In genomic region chr11:118615996-118616395, GRCh38 we compare ENCODE assay signal across 16 cellular contexts. TPM values are rescaled to one million over a fixed set of nuclear protein-coding genes. Genes with fewer than 3 reads are reported as not detected.
DNase-seq lines count a peak whose midpoint lies in the region; ATAC-seq and TF ChIP-seq lines count a peak whose summit lies in the region.
"Had no signal": no experiment of that assay in that cellular context is flagged by ENCODE, and none has a peak within 500 bp of the region (broad histone marks: within the 10 kb centered on the region; RNA-seq: fewer than 3 reads in every experiment).

No MANE protein-coding gene starts in this region.

- TF ChIP-seq CTCF in coronary artery (IDR thresholded peaks at IDR 0.05) (no peak), lower lobe of right lung (IDR thresholded peaks at IDR 0.05) (no peak), tibial nerve (IDR thresholded peaks at IDR 0.05) (no peak), BE2C (IDR thresholded peaks at IDR 0.05; ENCODE audit: low read depth, low read length) (no peak), Peyer's patch (IDR thresholded peaks at IDR 0.05) (no peak)

- TF ChIP-seq POLR2A in tibial nerve (IDR thresholded peaks at IDR 0.05) (no peak), Peyer's patch (IDR thresholded peaks at IDR 0.05) (no peak)

- TF ChIP-seq EP300 in tibial nerve (IDR thresholded peaks at IDR 0.05), result no peak

- no peak for ATAC-seq in lower lobe of right lung
- ATAC-seq: left lobe of liver had no signal

- peak; percentile 5 for DNase-seq in NCI-H82 (lab: John Stamatoyannopoulos, UW)
- DNase-seq in NCI-H82 treated with DMSO at 0.1 percent for 48 hours (lab: John Stamatoyannopoulos, UW; ENCODE audit: unreplicated experiment), result no peak
- peak; percentile 68 for DNase-seq in coronary artery (ENCODE audit: low spot score)
- peak; percentile 20 for DNase-seq in lower lobe of right lung
- DNase-seq in tibial nerve (ENCODE audit: low spot score in 2 of 2), result peak in 1 of 2 donors; percentile 12
- DNase-seq in stimulated activated CD4-positive, alpha-beta T cell treated with anti-CD3 and anti-CD28 coated beads, Interleukin-2, amount 100 ng/mL, for 48 hours, result no peak
- no peak for DNase-seq in BE2C
- no peak for DNase-seq in Peyer's patch
- DNase-seq: activated T-cell treated with anti-CD3 and anti-CD28 coated beads for 4 hours; amygdala; effector CD8-positive, alpha-beta T cell; foreskin melanocyte; NCI-H2029; nucleus accumbens had no signal

- peaks cover under 1% of the 10 kb centered on the region for H3K27me3 ChIP-seq in lower lobe of right lung (ENCODE audit: low read depth)
- H3K27me3 ChIP-seq in tibial nerve, result no peaks in the 10 kb centered on the region
- no peaks in the 10 kb centered on the region for H3K27me3 ChIP-seq in BE2C
- no peaks in the 10 kb centered on the region for H3K27me3 ChIP-seq in Peyer's patch

- peaks cover 41% of the 10 kb centered on the region for H3K36me3 ChIP-seq in lower lobe of right lung
- peaks cover 5 to 41% (median 9%) of the 10 kb centered on the region in 3 donors for H3K36me3 ChIP-seq in tibial nerve
- H3K36me3 ChIP-seq in BE2C, result no peaks in the 10 kb centered on the region
- peaks cover 0 to 26% (median 0%) of the 10 kb centered on the region in 3 donors for H3K36me3 ChIP-seq in Peyer's patch

- H3K9me3 ChIP-seq in lower lobe of right lung, result no peaks in the 10 kb centered on the region
- H3K9me3 ChIP-seq in tibial nerve, result no peaks in the 10 kb centered on the region
- no peaks in the 10 kb centered on the region for H3K9me3 ChIP-seq in BE2C
- no peaks in the 10 kb centered on the region for H3K9me3 ChIP-seq in Peyer's patch

- WGBS in tibial nerve, 2 donors, result 60 to 85% methylated on average over 1 to 5 of the region's 5 CpGs

- H3K4me3 ChIP-seq in coronary artery, result no peak overlapping the region
- no peak overlapping the region for H3K4me3 ChIP-seq in lower lobe of right lung
- no peak overlapping the region for H3K4me3 ChIP-seq in tibial nerve
- H3K4me3 ChIP-seq in BE2C (ENCODE audit: low read depth, low read length), result no peak overlapping the region
- H3K4me3 ChIP-seq in Peyer's patch, result no peak overlapping the region

- H3K4me1 ChIP-seq in lower lobe of right lung (peaks cover 76% of the 10 kb centered on the region), tibial nerve (peaks cover 5 to 99% (median 69%) of the 10 kb centered on the region in 4 donors), BE2C (peaks cover 26% of the 10 kb centered on the region), Peyer's patch (peaks cover 0 to 40% (median 4%) of the 10 kb centered on the region in 4 donors)

- H3K27ac ChIP-seq in coronary artery (peak overlapping the region; percentile 18 to 56), lower lobe of right lung (peak overlapping the region; percentile 77), tibial nerve (peak overlapping the region; percentile 36 to 99 (median 86)), Peyer's patch (peak overlapping the region in 2 of 4 donors; percentile 51 to 81)
- H3K27ac ChIP-seq: KMS-11 had no signal

- intact Hi-C loops in lower lobe of right lung (cut with DNase I), result no loop called here

RNA-seq across cellular contexts. Expression of gene PHLDB1, which starts 8.6 kb away (rescaled TPM):
- 71.8 TPM for total RNA-seq in lower lobe of right lung
- 100 to 1,000 TPM; 299 to 365 (median 323) TPM for total RNA-seq in tibial nerve
- 33.9 TPM for polyA plus RNA-seq in BE2C (2012; ENCODE audit: insufficient read depth, insufficient read length, low read depth)
- 100 to 1,000 TPM in 2 of 4 donors, 10 to 100 TPM in 2; 32.4 to 380 (median 93.8) TPM for total RNA-seq in Peyer's patch

RNA-seq across cellular contexts. Expression of gene ARCN1, which starts 43.8 kb away (rescaled TPM):
- total RNA-seq in lower lobe of right lung (122 TPM), tibial nerve (10 to 100 TPM; 74.3 to 94.8 (median 88.5) TPM), Peyer's patch (100 to 1,000 TPM in 2 of 4 donors, 10 to 100 TPM in 2; 54.5 to 116 (median 91.0) TPM)
- polyA plus RNA-seq in BE2C (2012; ENCODE audit: insufficient read depth, insufficient read length, low read depth), result 143 TPM

RNA-seq across cellular contexts. Expression of gene IFT46, which starts 50.3 kb away (rescaled TPM):
- total RNA-seq in lower lobe of right lung (18.5 TPM), tibial nerve (10 to 100 TPM; 30.3 to 44.4 (median 35.4) TPM), Peyer's patch (10 to 100 TPM; 12.5 to 32.2 (median 14.4) TPM)
- 19.9 TPM for polyA plus RNA-seq in BE2C (2012; ENCODE audit: insufficient read depth, insufficient read length, low read depth)

Comparison
In these comparisons a context has a peak if more than half of its experiments do, and no peak if none do; other contexts are left out.
1. DNase-seq: peak in NCI-H82 (single experiment), coronary artery (single experiment) and lower lobe of right lung (single experiment); none in NCI-H82 treated with DMSO at 0.1 percent for 48 hours (single experiment), stimulated activated CD4-positive, alpha-beta T cell treated with anti-CD3 and anti-CD28 coated beads, Interleukin-2, amount 100 ng/mL, for 48 hours (0 of 2), BE2C (single experiment) and Peyer's patch (0 of 3).